ENCODE assay signal across 9 cellular contexts in the genomic region with DNA sequence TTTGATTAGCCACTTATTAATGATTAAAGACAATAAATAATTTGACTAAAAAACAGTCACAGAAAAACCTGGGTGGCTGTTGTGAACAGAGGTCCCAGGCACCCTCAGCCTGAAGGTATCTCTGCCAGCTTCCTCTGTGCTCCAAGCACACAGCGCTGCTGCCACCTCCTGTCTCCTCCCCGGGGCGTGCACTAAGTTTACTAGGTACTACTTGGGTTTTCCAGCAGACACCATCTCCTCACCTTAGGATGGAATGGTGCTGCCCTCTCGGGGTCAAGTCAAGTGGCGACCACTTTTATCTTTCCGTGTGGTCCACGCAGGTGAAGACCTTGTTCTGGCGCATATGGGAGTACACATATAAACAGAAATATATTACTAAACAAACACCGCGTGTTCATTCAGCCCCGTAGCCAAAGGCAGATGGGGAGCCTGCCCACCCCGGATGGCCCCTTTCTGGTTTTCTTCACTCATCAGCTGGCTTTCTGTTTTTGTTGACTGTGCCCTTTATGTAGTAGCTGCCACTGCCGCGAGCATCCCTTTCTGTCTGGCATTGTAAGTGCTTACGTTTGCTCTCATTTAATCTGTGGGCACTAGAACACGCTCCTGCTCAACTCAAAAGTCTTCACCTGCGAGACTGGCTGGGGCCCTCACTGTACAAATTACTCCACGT.
DNase-seq lines count a peak whose midpoint lies in the region; ATAC-seq, FAIRE-seq and TF ChIP-seq lines count a peak whose summit lies in the region.
"Had no signal": no experiment of that assay in that cellular context is flagged by ENCODE, and none has a peak within 500 bp of the region (broad histone marks: within the 10 kb centered on the region; RNA-seq: fewer than 3 reads in every experiment).

No MANE protein-coding gene starts in this region.

- H3K23ac ChIP-seq in IMR-90 (ENCODE audit: low read depth, low read length) = no peak overlapping the region

- no peak overlapping the region for H4K8ac ChIP-seq in IMR-90 (ENCODE audit: low read depth in 2 of 2, low read length in 2 of 2)

- CTCF ChIA-PET in CD8-positive, alpha-beta T cell (lab: Charles Lee) = interaction anchor here (0.8 to 5.2 kb wide), 13 partner anchors 12 to 445 kb away, joined by 3 to 41 read pairs (median 5); no protein-coding TSS in a partner anchor
- CTCF ChIA-PET in IMR-90 (lab: Yijun Ruan, JAX) = interaction anchor here (1.4 kb wide), 1 partner anchor 96 kb away, joined by 3 read pairs; no protein-coding TSS in a partner anchor
- CTCF ChIA-PET in activated CD4-positive, alpha-beta memory T cell treated with anti-CD3 and anti-CD28 coated beads for 36 hours (lab: Charles Lee) = interaction anchor here (0.7 to 4.2 kb wide), 5 partner anchors 95 to 427 kb away, joined by 3 to 17 read pairs (median 4); no protein-coding TSS in a partner anchor

- H3K79me2 ChIP-seq in hepatocyte = no peaks in the 10 kb centered on the region

- no peaks in the 10 kb centered on the region for H3K9me3 ChIP-seq in CD8-positive, alpha-beta T cell (ENCODE audit: low read length)
- H3K9me3 ChIP-seq in IMR-90 (ENCODE audit: control insufficient read depth, insufficient read depth, low read length) (no peaks in the 10 kb centered on the region), hepatocyte (ENCODE audit: low read depth) (no peaks in the 10 kb centered on the region), aorta (ENCODE audit: control insufficient read depth, low read length) (no peaks in the 10 kb centered on the region)

- no peak overlapping the region for H4K91ac ChIP-seq in IMR-90 (ENCODE audit: insufficient read depth, low read depth, low read length)

- H3K4me1 Mint-ChIP-seq in CD8-positive, alpha-beta T cell (ENCODE audit: low read depth) = peaks cover 5% of the 10 kb centered on the region
- H3K4me1 Mint-ChIP-seq in activated CD4-positive, alpha-beta memory T cell treated with anti-CD3 and anti-CD28 coated beads for 36 hours (ENCODE audit: low read depth) = peaks cover 3% of the 10 kb centered on the region
- H3K4me1 Mint-ChIP-seq in CD14-positive monocyte = no peaks in the 10 kb centered on the region

- POLR2A ChIA-PET in CD8-positive, alpha-beta T cell (lab: Charles Lee) = interaction anchor here (0.7 kb wide), 1 partner anchor 1417 kb away, joined by 3 read pairs; no protein-coding TSS in a partner anchor
- POLR2A ChIA-PET in IMR-90 (lab: Charles Lee; ENCODE audit: unreplicated experiment) = no interaction called here
- POLR2A ChIA-PET in activated CD4-positive, alpha-beta memory T cell treated with anti-CD3 and anti-CD28 coated beads for 36 hours (lab: Charles Lee) = no interaction called here

- H3K18ac ChIP-seq in IMR-90 (ENCODE audit: low read depth, low read length) = no peak overlapping the region

- no peak for TF ChIP-seq POLR2A in IMR-90 (IDR thresholded peaks at IDR 0.05; ENCODE audit: low read depth, low read length)
- TF ChIP-seq POLR2A in GM12891 (IDR thresholded peaks at IDR 0.05; ENCODE audit: low read depth, low read length) = no peak

- H2AK5ac ChIP-seq in IMR-90 (ENCODE audit: low read depth, low read length) = no peak overlapping the region

- H3K27ac Mint-ChIP-seq in CD8-positive, alpha-beta T cell = peak overlapping the region; percentile 52
- no peak overlapping the region for H3K27ac Mint-ChIP-seq in activated CD4-positive, alpha-beta memory T cell treated with anti-CD3 and anti-CD28 coated beads for 36 hours
- no peak overlapping the region for H3K27ac Mint-ChIP-seq in CD14-positive monocyte
- H3K27ac Mint-ChIP-seq: dendritic cell treated with granulocyte-macrophage colony-stimulating factor and Interleukin-4, amounts not matched to agents 40 ng/mL and 50 ng/mL, for 4 days had no signal

- FAIRE-seq in GM12891 (lab: Jason Lieb, UNC) = no peak

- H2BK15ac ChIP-seq in IMR-90 (ENCODE audit: low read depth, low read length) = no peak overlapping the region

- no peak overlapping the region for H3K4ac ChIP-seq in IMR-90 (ENCODE audit: low read depth, low read length)

- TF ChIP-seq RAD21 in IMR-90 (IDR thresholded peaks at IDR 0.05; ENCODE audit: low read length) = peak; percentile 46

- H3K4me1 ChIP-seq in CD8-positive, alpha-beta T cell (ENCODE audit: insufficient read depth, low read length) = no peaks in the 10 kb centered on the region
- peaks cover 3% of the 10 kb centered on the region for H3K4me1 ChIP-seq in IMR-90 (ENCODE audit: control insufficient read depth, insufficient read depth, low read length)
- H3K4me1 ChIP-seq in hepatocyte (ENCODE audit: insufficient read depth) = peaks cover 6% of the 10 kb centered on the region
- H3K4me1 ChIP-seq in aorta (ENCODE audit: control insufficient read depth in 1 of 2, insufficient read depth in 2 of 2, low read length in 2 of 2) = no peaks in the 10 kb centered on the region

- in situ Hi-C loops in IMR-90 (cut with MboI; ENCODE audit: low sequenced_read_pairs) = no loop called here

- H3K27me3 Mint-ChIP-seq in CD8-positive, alpha-beta T cell (ENCODE audit: low read depth) = no peaks in the 10 kb centered on the region
- no peaks in the 10 kb centered on the region for H3K27me3 Mint-ChIP-seq in activated CD4-positive, alpha-beta memory T cell treated with anti-CD3 and anti-CD28 coated beads for 36 hours
- peaks cover 0 to 3% (median 0%) of the 10 kb centered on the region in 3 donors for H3K27me3 Mint-ChIP-seq in CD14-positive monocyte (ENCODE audit: low read depth in 3 of 3)
- H3K27me3 Mint-ChIP-seq: dendritic cell treated with granulocyte-macrophage colony-stimulating factor and Interleukin-4, amounts not matched to agents 40 ng/mL and 50 ng/mL, for 4 days had no signal

- H3K9me1 ChIP-seq in IMR-90 (ENCODE audit: insufficient read depth, low read length) = peaks cover 2% of the 10 kb centered on the region; the same call in 1 of the 2 replicates

- peaks cover 2% of the 10 kb centered on the region for H3K36me3 ChIP-seq in CD8-positive, alpha-beta T cell (ENCODE audit: insufficient read depth, low read length)
- peaks cover 16% of the 10 kb centered on the region for H3K36me3 ChIP-seq in IMR-90 (ENCODE audit: control insufficient read depth, insufficient read depth, low read length)
- H3K36me3 ChIP-seq in hepatocyte (replicated peaks; ENCODE audit: insufficient read depth, low read depth) = no peaks in the 10 kb centered on the region
- peaks cover 0 to 2% of the 10 kb centered on the region in 2 donors for H3K36me3 ChIP-seq in aorta (ENCODE audit: control insufficient read depth in 1 of 2, insufficient read depth in 2 of 2, low read length in 1 of 2)

- TF ChIP-seq CTCF in CD8-positive, alpha-beta T cell (IDR thresholded peaks at IDR 0.05) = peak; percentile 38
- TF ChIP-seq CTCF in IMR-90 (conservative IDR thresholded peaks at IDR 0.05; ENCODE audit: low read depth, low read length) (peak; percentile 38), hepatocyte (IDR thresholded peaks at IDR 0.05; ENCODE audit: poor library complexity) (peak; percentile 35), CD14-positive monocyte (IDR thresholded peaks at IDR 0.05) (no peak)

- no peak overlapping the region for H2AFZ ChIP-seq in IMR-90 (replicated peaks; ENCODE audit: low read length, poor library complexity)
- no peak overlapping the region for H2AFZ ChIP-seq in hepatocyte

- H3K56ac ChIP-seq in IMR-90 (ENCODE audit: extremely low read depth, insufficient read depth, low read length) = no peak overlapping the region

- no peak overlapping the region for H2BK20ac ChIP-seq in IMR-90 (ENCODE audit: low read depth, low read length)

- no peaks in the 10 kb centered on the region for H3K9me3 Mint-ChIP-seq in CD8-positive, alpha-beta T cell
- H3K9me3 Mint-ChIP-seq in activated CD4-positive, alpha-beta memory T cell treated with anti-CD3 and anti-CD28 coated beads for 36 hours = no peaks in the 10 kb centered on the region
- no peaks in the 10 kb centered on the region for H3K9me3 Mint-ChIP-seq in CD14-positive monocyte
- H3K9me3 Mint-ChIP-seq: dendritic cell treated with granulocyte-macrophage colony-stimulating factor and Interleukin-4, amounts not matched to agents 40 ng/mL and 50 ng/mL, for 4 days had no signal

- no TSS peak for BruUV-seq in IMR-90 (replicated peaks; lab: Mats Ljungman, UMichigan)

- peak; percentile 30 to 75 (median 52) for DNase-seq in CD8-positive, alpha-beta T cell
- peak; percentile 20 for DNase-seq in IMR-90
- DNase-seq in activated CD4-positive, alpha-beta memory T cell treated with anti-CD3 and anti-CD28 coated beads for 36 hours = peak; percentile 67
- DNase-seq in hepatocyte (ENCODE audit: low spot score) = peak; percentile 47
- DNase-seq in aorta = no peak
- DNase-seq in GM12891 (ENCODE audit: insufficient read length, low spot score) = no peak
- no peak for DNase-seq in CD14-positive monocyte (ENCODE audit: low spot score)

- no peak overlapping the region for H2AK9ac ChIP-seq in IMR-90 (replicated peaks; ENCODE audit: low read depth, low read length, poor library complexity)

- H3K4me2 ChIP-seq in IMR-90 (ENCODE audit: low read depth, low read length) (no peak overlapping the region), hepatocyte (no peak overlapping the region)

- H3K14ac ChIP-seq in IMR-90 (replicated peaks; ENCODE audit: low read depth, low read length) = no peak overlapping the region

- H3K4me3 ChIP-seq in CD8-positive, alpha-beta T cell (ENCODE audit: low read depth, low read length) = no peak overlapping the region
- H3K4me3 ChIP-seq in IMR-90 (ENCODE audit: insufficient read depth, low read depth, low read length) (no peak overlapping the region), hepatocyte (no peak overlapping the region), aorta (ENCODE audit: low read length in 2 of 2) (no peak overlapping the region)

- no peaks in the 10 kb centered on the region for H3K9me2 ChIP-seq in hepatocyte (replicated peaks; ENCODE audit: insufficient read depth)

- WGBS in IMR-90 (ENCODE audit: extremely low coverage in 2 of 2, insufficient read length in 1 of 2), 2 experiments = 86% methylated on average over 12 of the region's 18 CpGs; no CpG with 5 or more reads in 1 of the 2 experiments
- WGBS in hepatocyte (ENCODE audit: low lambda C conversion rate, missing lambda C conversion rate) = 63% methylated on average over 18 of the region's 18 CpGs
- 70% methylated on average over 18 of the region's 18 CpGs for WGBS in aorta, 2 donors

- no peaks in the 10 kb centered on the region for H3K27me3 ChIP-seq in CD8-positive, alpha-beta T cell (ENCODE audit: insufficient read depth, low read length)
- no peaks in the 10 kb centered on the region for H3K27me3 ChIP-seq in IMR-90 (ENCODE audit: control insufficient read depth, insufficient read depth, low read length)
- no peaks in the 10 kb centered on the region for H3K27me3 ChIP-seq in hepatocyte
- no peaks in the 10 kb centered on the region for H3K27me3 ChIP-seq in aorta (ENCODE audit: control insufficient read depth in 1 of 2, insufficient read depth in 2 of 2, low read length in 1 of 2)

- dilution Hi-C loops in IMR-90 (cut with HindIII; ENCODE audit: low sequenced_read_pairs, unreplicated experiment) = no loop called here

- intact Hi-C loops in CD8-positive, alpha-beta T cell (cut with DNase I, micrococcal nuclease) = loop anchor here in 1 of 2 experiments (1.0 to 5.0 kb wide), 2 partner anchors 36 to 97 kb away; no protein-coding TSS in a partner anchor
- intact Hi-C loops in IMR-90 (cut with micrococcal nuclease) (loop anchor here (1.0 kb wide), 1 partner anchor 97 kb away; no protein-coding TSS in a partner anchor), aorta (cut with DNase I) (no loop called here), CD14-positive monocyte (cut with micrococcal nuclease) (no loop called here)
- intact Hi-C loops in activated CD4-positive, alpha-beta memory T cell treated with anti-CD3 and anti-CD28 coated beads for 36 hours (cut with micrococcal nuclease) = loop anchor here (1.0 to 2.0 kb wide), 2 partner anchors 70 to 97 kb away; no protein-coding TSS in a partner anchor

- no peak overlapping the region for H3K4me3 Mint-ChIP-seq in CD8-positive, alpha-beta T cell
- H3K4me3 Mint-ChIP-seq in activated CD4-positive, alpha-beta memory T cell treated with anti-CD3 and anti-CD28 coated beads for 36 hours = no peak overlapping the region
- no peak overlapping the region for H3K4me3 Mint-ChIP-seq in CD14-positive monocyte
- H3K4me3 Mint-ChIP-seq: dendritic cell treated with granulocyte-macrophage colony-stimulating factor and Interleukin-4, amounts not matched to agents 40 ng/mL and 50 ng/mL, for 4 days had no signal

- H3K36me3 Mint-ChIP-seq in CD8-positive, alpha-beta T cell = peaks cover 81% of the 10 kb centered on the region
- H3K36me3 Mint-ChIP-seq in activated CD4-positive, alpha-beta memory T cell treated with anti-CD3 and anti-CD28 coated beads for 36 hours = peaks cover 19% of the 10 kb centered on the region
- H3K36me3 Mint-ChIP-seq in CD14-positive monocyte = peaks cover 12 to 32% of the 10 kb centered on the region in 2 donors

- H3K9ac ChIP-seq in IMR-90 (ENCODE audit: low read depth, low read length) = no peak overlapping the region

- H2BK5ac ChIP-seq in IMR-90 (ENCODE audit: low read depth, low read length, poor library complexity, severe bottlenecking) = no peak overlapping the region

- no peak overlapping the region for H3K27ac ChIP-seq in CD8-positive, alpha-beta T cell (ENCODE audit: low read depth, low read length)
- no peak overlapping the region for H3K27ac ChIP-seq in IMR-90 (ENCODE audit: insufficient read depth, low read length)
- H3K27ac ChIP-seq in hepatocyte = no peak overlapping the region
- no peak overlapping the region for H3K27ac ChIP-seq in aorta (ENCODE audit: low read depth in 1 of 2, low read length in 2 of 2)

- no peaks in the 10 kb centered on the region for H4K20me1 ChIP-seq in IMR-90 (ENCODE audit: insufficient read depth, low read length)
- no peaks in the 10 kb centered on the region for H4K20me1 ChIP-seq in hepatocyte (ENCODE audit: insufficient read depth, poor library complexity, severe bottlenecking)

- no peak overlapping the region for H2BK120ac ChIP-seq in IMR-90 (ENCODE audit: low read depth, low read length)

- peak; percentile 83 for ATAC-seq in CD8-positive, alpha-beta T cell
- ATAC-seq in IMR-90 (ENCODE audit: low read depth) (peak; percentile 46), aorta (ENCODE audit: low FRiP score) (no peak), HG03108 (IDR thresholded peaks at IDR 0.05; ENCODE audit: unreplicated experiment) (no peak)

- no peaks in the 10 kb centered on the region for H3K79me1 ChIP-seq in IMR-90 (ENCODE audit: low read depth in 1 of 2, low read length in 2 of 2)

- H4K5ac ChIP-seq in IMR-90 (ENCODE audit: low read depth, low read length) = no peak overlapping the region

Comparison
In these comparisons a context has a peak if more than half of its experiments do, and no peak if none do; other contexts are left out.
1. ATAC-seq: peak in CD8-positive, alpha-beta T cell (single experiment) and IMR-90 (single experiment); none in aorta (single experiment) and HG03108 (single experiment).
2. DNase-seq: peak in CD8-positive, alpha-beta T cell (7 of 7), IMR-90 (single experiment), activated CD4-positive, alpha-beta memory T cell treated with anti-CD3 and anti-CD28 coated beads for 36 hours (single experiment) and hepatocyte (single experiment); none in aorta (0 of 2), GM12891 (single experiment) and CD14-positive monocyte (single experiment).
3. intact Hi-C loops: an anchor here in IMR-90 (1.0 kb wide) and activated CD4-positive, alpha-beta memory T cell treated with anti-CD3 and anti-CD28 coated beads for 36 hours (1.0 to 2.0 kb wide); none called in aorta and CD14-positive monocyte.